ENCODE assay signal across 8 cellular contexts in genomic region chr1:228842094-228842775, GRCh38.
A peak's percentile ranks its signal among the peaks of the same experiment; 100 is the strongest.
DNase-seq lines count a peak whose midpoint lies in the region; ATAC-seq lines count a peak whose summit lies in the region.

No MANE protein-coding gene starts in this region.

- no peaks in the 10 kb centered on the region for H3K27me3 ChIP-seq in layer of hippocampus (ENCODE audit: control insufficient read depth, insufficient read depth, low read length)

- DNase-seq in ACHN (peak; percentile 82), amniotic epithelial cell (ENCODE audit: low read depth) (peak; percentile 84), NCI-H774 (lab: John Stamatoyannopoulos, UW) (no peak)

- peak overlapping the region; percentile 60 for H3K27ac ChIP-seq in layer of hippocampus (ENCODE audit: low read depth, low read length)

- ATAC-seq in HG02571 (IDR thresholded peaks at IDR 0.05; ENCODE audit: unreplicated experiment) (peak; percentile 51), GM21367 (IDR thresholded peaks at IDR 0.05; ENCODE audit: unreplicated experiment) (no peak), GM21360 (IDR thresholded peaks at IDR 0.05; ENCODE audit: unreplicated experiment) (no peak), GM18517 (IDR thresholded peaks at IDR 0.05; ENCODE audit: unreplicated experiment) (no peak)

- in situ Hi-C loops in ACHN (cut with HindIII; ENCODE audit: low pct_ligation_motif_present, low pct_unique_long_range_greater_than_20kb, low sequenced_read_pairs) = no loop called here
